Comparison of ENCODE assay signal across 15 cellular contexts in the genomic region with DNA sequence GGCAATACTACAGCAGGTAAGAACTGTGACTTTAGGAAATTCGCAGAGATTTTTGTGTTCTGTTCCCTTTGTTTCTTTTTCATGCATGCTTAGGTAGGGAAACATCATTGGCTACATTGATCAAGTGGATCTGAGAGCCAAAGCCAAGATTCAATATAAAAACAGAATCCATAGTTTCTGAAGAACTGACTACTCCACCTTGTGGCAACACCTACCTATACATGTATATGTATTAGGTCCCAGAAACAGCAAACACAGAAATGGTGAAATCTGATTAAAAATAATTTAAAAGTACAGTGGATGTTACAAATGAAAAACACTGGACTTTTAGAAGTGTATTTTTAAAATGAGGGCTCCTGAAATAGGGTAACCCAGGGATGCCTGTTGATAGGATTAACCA.
DNase-seq lines count a peak whose midpoint lies in the region; TF ChIP-seq lines count a peak whose summit lies in the region.
"Had no signal": no experiment of that assay in that cellular context is flagged by ENCODE, and none has a peak within 500 bp of the region (broad histone marks: within the 10 kb centered on the region; RNA-seq: fewer than 3 reads in every experiment).

No MANE protein-coding gene starts in this region.

- no peak overlapping the region for H2BK120ac ChIP-seq in mesendoderm (ENCODE audit: low read depth, low read length)

- H3K27me3 ChIP-seq in KMS-11 (ENCODE audit: insufficient read depth, low read depth) (no peaks in the 10 kb centered on the region), mesendoderm (ENCODE audit: insufficient read depth, low read length, poor library complexity) (no peaks in the 10 kb centered on the region)
- H3K27me3 ChIP-seq: tibial artery had no signal

- no peak overlapping the region for H2BK15ac ChIP-seq in mesendoderm (replicated peaks; ENCODE audit: low read depth)

- no peak overlapping the region for H2AK5ac ChIP-seq in mesendoderm (ENCODE audit: low read length)

- H3K4me1 Mint-ChIP-seq in T-helper 2 cell treated with Interferon-gamma antibody and Interleukin-4, amounts not matched to agents 5 μg/mL and 100 μg/mL, for 36 hours (ENCODE audit: low read depth) = no peaks in the 10 kb centered on the region

- no peak overlapping the region for H2AFZ ChIP-seq in KMS-11 (ENCODE audit: low read depth)
- H2AFZ ChIP-seq: GM23248 had no signal

- H3K27ac ChIP-seq in KMS-11 (no peak overlapping the region), mesendoderm (ENCODE audit: low read depth, low read length) (no peak overlapping the region)
- H3K27ac ChIP-seq: GM23248, tibial artery had no signal

- H3K36me3 ChIP-seq in KMS-11 (ENCODE audit: insufficient read depth) = no peaks in the 10 kb centered on the region
- no peaks in the 10 kb centered on the region for H3K36me3 ChIP-seq in mesendoderm (ENCODE audit: control insufficient read depth, insufficient read depth, low read length)
- H3K36me3 ChIP-seq: tibial artery had no signal

- H4K20me1 ChIP-seq in KMS-11 (ENCODE audit: insufficient read depth) = no peaks in the 10 kb centered on the region

- no peaks in the 10 kb centered on the region for H3K79me1 ChIP-seq in mesendoderm (ENCODE audit: low read length)

- TF ChIP-seq CTCF in KMS-11 (conservative IDR thresholded peaks at IDR 0.05; ENCODE audit: low read depth, low read length) (peak; percentile 40; the same call in 1 of the 2 replicates), choroid plexus epithelial cell (conservative IDR thresholded peaks at IDR 0.05; ENCODE audit: low read depth, low read length) (no peak)

- H3K36me3 Mint-ChIP-seq in T-helper 2 cell treated with Interferon-gamma antibody and Interleukin-4, amounts not matched to agents 5 μg/mL and 100 μg/mL, for 36 hours (ENCODE audit: low read depth) = no peaks in the 10 kb centered on the region

- no peak overlapping the region for H4K5ac ChIP-seq in mesendoderm (ENCODE audit: low read length)

- H3K4me3 Mint-ChIP-seq in T-helper 2 cell treated with Interferon-gamma antibody and Interleukin-4, amounts not matched to agents 5 μg/mL and 100 μg/mL, for 36 hours = no peak overlapping the region

- H2BK5ac ChIP-seq in mesendoderm (ENCODE audit: low read length) = no peak overlapping the region

- no peak overlapping the region for H3K4ac ChIP-seq in mesendoderm (ENCODE audit: low read depth, low read length)

- peaks cover 6% of the 10 kb centered on the region for H3K9me3 Mint-ChIP-seq in T-helper 2 cell treated with Interferon-gamma antibody and Interleukin-4, amounts not matched to agents 5 μg/mL and 100 μg/mL, for 36 hours

- H3K4me2 ChIP-seq in KMS-11 (no peak overlapping the region), mesendoderm (ENCODE audit: low read length) (no peak overlapping the region)

- H3K56ac ChIP-seq in mesendoderm (ENCODE audit: low read length) = no peak overlapping the region

- H3K4me3 ChIP-seq in KMS-11 (IDR thresholded peaks at IDR 0.05; ENCODE audit: insufficient read depth, low read depth, low read length) (no peak overlapping the region), choroid plexus epithelial cell (ENCODE audit: low read depth, low read length) (no peak overlapping the region), mesendoderm (ENCODE audit: low read length) (no peak overlapping the region)
- H3K4me3 ChIP-seq: GM23248, lung, tibial artery had no signal

- no peak overlapping the region for H3K27ac Mint-ChIP-seq in T-helper 2 cell treated with Interferon-gamma antibody and Interleukin-4, amounts not matched to agents 5 μg/mL and 100 μg/mL, for 36 hours

- H3K27me3 Mint-ChIP-seq in T-helper 2 cell treated with Interferon-gamma antibody and Interleukin-4, amounts not matched to agents 5 μg/mL and 100 μg/mL, for 36 hours (ENCODE audit: low read depth) = no peaks in the 10 kb centered on the region

- H3K79me2 ChIP-seq in KMS-11 (ENCODE audit: insufficient read depth, low read depth) = no peaks in the 10 kb centered on the region
- H3K79me2 ChIP-seq in mesendoderm (ENCODE audit: control insufficient read depth, insufficient read depth, low read length) = no peaks in the 10 kb centered on the region

- no peak overlapping the region for H4K8ac ChIP-seq in mesendoderm (ENCODE audit: low read depth, low read length)

- H3K4me1 ChIP-seq in KMS-11 (ENCODE audit: low read depth, poor library complexity, severe bottlenecking) (peaks cover 7% of the 10 kb centered on the region), mesendoderm (ENCODE audit: control insufficient read depth, low read depth, low read length) (no peaks in the 10 kb centered on the region)
- H3K4me1 ChIP-seq: tibial artery had no signal

- no CpG with 5 or more reads among the region's 1 CpG for WGBS in mesendoderm (ENCODE audit: extremely low coverage, insufficient coverage, low lambda C conversion rate)

- H3K18ac ChIP-seq in mesendoderm (ENCODE audit: low read length) = no peak overlapping the region

- DNase-seq in COR-L47 (lab: John Stamatoyannopoulos, UW) = peak; percentile 1
- DNase-seq in choroid plexus epithelial cell (ENCODE audit: low read depth) = peak; percentile 6
- peak; percentile 11 for DNase-seq in mesendoderm
- DNase-seq in COLO668 (lab: John Stamatoyannopoulos, UW; ENCODE audit: unreplicated experiment) = no peak
- no peak for DNase-seq in mesenteric fat pad (ENCODE audit: low spot score)
- no peak for DNase-seq in NCI-H187 treated with DMSO at 0.1 percent for 48 hours (lab: John Stamatoyannopoulos, UW)
- no peak for DNase-seq in T-helper 2 cell treated with Interferon-gamma antibody and Interleukin-4, amounts not matched to agents 5 μg/mL and 100 μg/mL, for 36 hours (ENCODE audit: low spot score)
- DNase-seq: activated naive CD4-positive, alpha-beta T cell treated with Interleukin-2 at 50 U/mL for 16 hours; DMS79; GM23248; NCI-H1105; NCI-H510A; tibial artery had no signal

- H3K23ac ChIP-seq in mesendoderm (ENCODE audit: low read length) = no peak overlapping the region

- no peak overlapping the region for H3K9ac ChIP-seq in KMS-11
- no peak overlapping the region for H3K9ac ChIP-seq in mesendoderm (ENCODE audit: low read length)
- H3K9ac ChIP-seq: GM23248 had no signal

Comparison
In these comparisons a context has a peak if more than half of its experiments do, and no peak if none do; other contexts are left out.
1. DNase-seq: peak in COR-L47 (single experiment), choroid plexus epithelial cell (single experiment) and mesendoderm (single experiment); none in COLO668 (single experiment), mesenteric fat pad (single experiment), NCI-H187 treated with DMSO at 0.1 percent for 48 hours (single experiment) and T-helper 2 cell treated with Interferon-gamma antibody and Interleukin-4, amounts not matched to agents 5 μg/mL and 100 μg/mL, for 36 hours (single experiment).